2 cellular contexts compared by ENCODE assay signal in genomic region chr16:19717319-19717718, GRCh38.
TF ChIP-seq lines count a peak whose summit lies in the region.

No MANE protein-coding gene starts in this region.

TF ChIP-seq in HEK293, 187 proteins besides CTCF, POLR2A, EP300 and RAD21 (continued from another document):
- no peak for TF ChIP-seq ZNF76 (tag by site-specific recombination; IDR thresholded peaks at IDR 0.05; ENCODE audit: borderline replicate concordance, low read depth)
- TF ChIP-seq ZNF571 (tag by site-specific recombination; IDR thresholded peaks at IDR 0.05), result no peak

TF ChIP-seq in K562, 482 proteins besides CTCF, POLR2A, EP300 and RAD21 (continued from another document):
- 0 out of 4 replicates have a peak, but pooled peaks of 1 of the 2 experiments have one; percentile 10 for TF ChIP-seq UBTF (IDR thresholded peaks at IDR 0.05; ENCODE audit: borderline replicate concordance in 1 of 2, low read depth in 2 of 2, low read length in 2 of 2)
